ENCODE assay signal across 12 cellular contexts in the genomic region with DNA sequence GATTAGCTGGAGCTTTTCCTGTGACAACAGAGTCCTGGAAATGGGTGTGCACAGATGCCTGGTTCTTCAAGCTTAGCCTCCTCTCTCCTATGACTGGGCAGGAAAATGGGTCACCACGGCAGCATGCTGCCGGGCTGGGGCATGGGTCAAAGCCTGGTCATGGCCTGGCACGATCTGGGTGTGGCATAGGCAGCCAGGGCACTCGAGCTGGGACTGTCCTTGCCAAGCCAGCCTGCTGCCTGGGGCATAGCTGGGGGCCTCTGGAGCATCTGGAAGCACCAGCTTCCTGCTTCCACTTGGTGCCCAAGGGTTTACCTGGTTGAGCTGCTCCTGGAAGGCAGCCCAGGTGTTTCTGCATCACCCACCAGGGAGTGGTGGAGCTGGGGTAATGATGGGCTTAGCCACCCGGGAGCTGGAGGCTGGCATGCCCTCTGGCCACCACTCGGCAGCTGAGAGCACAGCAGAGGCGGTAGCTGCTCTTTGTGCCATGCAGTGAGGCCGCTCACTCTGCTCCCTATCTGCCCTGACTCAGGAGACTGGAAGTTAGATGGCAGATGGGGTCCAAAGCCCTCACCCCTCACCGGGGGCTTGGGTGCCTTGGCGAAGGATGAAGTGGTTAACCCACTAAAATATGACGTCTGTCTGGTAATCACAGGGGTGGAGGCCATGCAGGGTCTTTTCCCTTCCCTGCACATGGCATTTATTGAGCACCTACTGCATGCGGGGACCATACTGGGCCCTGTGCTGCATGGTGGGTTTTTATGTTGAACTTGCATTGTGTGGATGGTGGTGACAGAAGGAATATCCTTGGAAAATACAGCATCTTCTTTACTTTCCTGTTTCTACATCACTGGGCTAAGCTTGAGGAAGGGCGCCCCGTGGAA. TPM values are rescaled to one million over a fixed set of nuclear protein-coding genes. Genes with fewer than 3 reads are reported as not detected.
A peak's percentile ranks its signal among the peaks of the same experiment; 100 is the strongest.
DNase-seq lines count a peak whose midpoint lies in the region; ATAC-seq and TF ChIP-seq lines count a peak whose summit lies in the region.
"Had no signal": no experiment of that assay in that cellular context is flagged by ENCODE, and none has a peak within 500 bp of the region (broad histone marks: within the 10 kb centered on the region; RNA-seq: fewer than 3 reads in every experiment).

No MANE protein-coding gene starts in this region.

- no peaks in the 10 kb centered on the region for H3K27me3 Mint-ChIP-seq in activated T-cell treated with anti-CD3 and anti-CD28 coated beads, Interleukin-2, amount 50 U/mL, for 24 hours

- DNase-seq in activated T-cell treated with anti-CD3 and anti-CD28 coated beads, Interleukin-2, amount 50 U/mL, for 24 hours = no peak
- DNase-seq in activated T-cell treated with anti-CD3 and anti-CD28 coated beads for 4 hours (no peak), RKO (ENCODE audit: low spot score) (peak; percentile 18), epithelial cell of proximal tubule (ENCODE audit: low read depth) (no peak), NCI-H146 treated with DMSO at 0.1 percent for 48 hours (lab: John Stamatoyannopoulos, UW; ENCODE audit: unreplicated experiment) (no peak), hypothalamus (lab: John Stamatoyannopoulos, UW) (no peak), gastrocnemius medialis (no peak)
- DNase-seq in stimulated activated effector memory CD8-positive, alpha-beta T cell treated with anti-CD3 and anti-CD28 coated beads, Interleukin-12 subunit alpha, Interleukin-12 subunit beta, amount 100 ng/mL, for 72 hours (ENCODE audit: low spot score in 2 of 2) = no peak
- DNase-seq: BE2C, NCI-H510A treated with DMSO at 0.1 percent for 48 hours had no signal

- H3K9me3 Mint-ChIP-seq in activated T-cell treated with anti-CD3 and anti-CD28 coated beads, Interleukin-2, amount 50 U/mL, for 24 hours = no peaks in the 10 kb centered on the region
- no peaks in the 10 kb centered on the region for H3K9me3 Mint-ChIP-seq in stimulated activated effector memory CD8-positive, alpha-beta T cell treated with anti-CD3 and anti-CD28 coated beads, Interleukin-12 subunit alpha, Interleukin-12 subunit beta, amount 100 ng/mL, for 72 hours

- H3K9me3 ChIP-seq in gastrocnemius medialis = no peaks in the 10 kb centered on the region
- H3K9me3 ChIP-seq: BE2C had no signal

- in situ Hi-C loops in gastrocnemius medialis (cut with MboI; ENCODE audit: low sequenced_read_pairs in 4 of 4) = no loop called here

- H3K27ac ChIP-seq in gastrocnemius medialis = no peak overlapping the region

- intact Hi-C loops in gastrocnemius medialis (cut with DNase I; ENCODE audit: low total_unique reads) = no loop called here

- H3K4me3 ChIP-seq in epithelial cell of proximal tubule (ENCODE audit: low read depth, low read length) (peak overlapping the region; percentile 66), gastrocnemius medialis (no peak overlapping the region)
- H3K4me3 ChIP-seq: K562 had no signal

- H3K4me1 Mint-ChIP-seq in activated T-cell treated with anti-CD3 and anti-CD28 coated beads, Interleukin-2, amount 50 U/mL, for 24 hours (ENCODE audit: low read depth) = peaks cover 34% of the 10 kb centered on the region
- H3K4me1 Mint-ChIP-seq in stimulated activated effector memory CD8-positive, alpha-beta T cell treated with anti-CD3 and anti-CD28 coated beads, Interleukin-12 subunit alpha, Interleukin-12 subunit beta, amount 100 ng/mL, for 72 hours = peaks cover 29% of the 10 kb centered on the region

- no peak for TF ChIP-seq POLR2A in gastrocnemius medialis (IDR thresholded peaks at IDR 0.05)

- H3K4me3 Mint-ChIP-seq in activated T-cell treated with anti-CD3 and anti-CD28 coated beads, Interleukin-2, amount 50 U/mL, for 24 hours = peak overlapping the region; percentile 45
- peak overlapping the region; percentile 61 for H3K4me3 Mint-ChIP-seq in stimulated activated effector memory CD8-positive, alpha-beta T cell treated with anti-CD3 and anti-CD28 coated beads, Interleukin-12 subunit alpha, Interleukin-12 subunit beta, amount 100 ng/mL, for 72 hours

- no peak for TF ChIP-seq CTCF in epithelial cell of proximal tubule (conservative IDR thresholded peaks at IDR 0.05; ENCODE audit: low read depth, low read length)
- TF ChIP-seq CTCF in gastrocnemius medialis (IDR thresholded peaks at IDR 0.05 in 4 of 5, conservative IDR thresholded peaks at IDR 0.05 in 1 of 5) = no peak

- H3K27me3 ChIP-seq in gastrocnemius medialis = no peaks in the 10 kb centered on the region
- H3K27me3 ChIP-seq: BE2C had no signal

- peaks cover 0 to 6% of the 10 kb centered on the region in 2 donors for H3K4me1 ChIP-seq in gastrocnemius medialis
- H3K4me1 ChIP-seq: BE2C had no signal

- no peaks in the 10 kb centered on the region for H3K36me3 ChIP-seq in gastrocnemius medialis
- H3K36me3 ChIP-seq: BE2C had no signal

- H3K27ac Mint-ChIP-seq in activated T-cell treated with anti-CD3 and anti-CD28 coated beads, Interleukin-2, amount 50 U/mL, for 24 hours = peak overlapping the region; percentile 7
- H3K27ac Mint-ChIP-seq in stimulated activated effector memory CD8-positive, alpha-beta T cell treated with anti-CD3 and anti-CD28 coated beads, Interleukin-12 subunit alpha, Interleukin-12 subunit beta, amount 100 ng/mL, for 72 hours = peak overlapping the region; percentile 70

- no peak for ATAC-seq in stimulated activated effector memory CD8-positive, alpha-beta T cell treated with anti-CD3 and anti-CD28 coated beads, Interleukin-12 subunit alpha, Interleukin-12 subunit beta, amount 100 ng/mL, for 72 hours
- no peak for ATAC-seq in gastrocnemius medialis
- ATAC-seq: K562 had no signal

- no peaks in the 10 kb centered on the region for H3K36me3 Mint-ChIP-seq in activated T-cell treated with anti-CD3 and anti-CD28 coated beads, Interleukin-2, amount 50 U/mL, for 24 hours (ENCODE audit: low read depth)
- no peaks in the 10 kb centered on the region for H3K36me3 Mint-ChIP-seq in stimulated activated effector memory CD8-positive, alpha-beta T cell treated with anti-CD3 and anti-CD28 coated beads, Interleukin-12 subunit alpha, Interleukin-12 subunit beta, amount 100 ng/mL, for 72 hours

RNA-seq across cellular contexts. Expression of gene OTUB2, which starts 1.7 kb away (rescaled TPM):
- total RNA-seq in epithelial cell of proximal tubule (5.6 and 15.0 TPM in 2 replicates), gastrocnemius medialis (under 1 TPM in 1 of 4 donors, not detected in 3; 0.11 TPM)

RNA-seq across cellular contexts. Expression of gene CCDC197, which starts 30.7 kb away (rescaled TPM):
- not detected in 2 replicates for total RNA-seq in epithelial cell of proximal tubule
- total RNA-seq in gastrocnemius medialis = under 1 TPM in 2 of 4 donors, not detected in 2; 0.56 to 0.61 TPM
- total RNA-seq: K562, kidney epithelial cell had no signal

RNA-seq across cellular contexts. Expression of gene ASB2, which starts 51.4 kb away (rescaled TPM):
- total RNA-seq in epithelial cell of proximal tubule (0.46 and 1.4 TPM in 2 replicates), gastrocnemius medialis (100 to 1,000 TPM; 335 to 819 (median 539) TPM)
- total RNA-seq: K562 had no signal

RNA-seq across cellular contexts. Expression of gene DDX24, which starts 53.2 kb away (rescaled TPM):
- 121 and 150 TPM in 2 replicates for total RNA-seq in epithelial cell of proximal tubule
- total RNA-seq in gastrocnemius medialis = 100 to 1,000 TPM; 106 to 200 (median 128) TPM

RNA-seq across cellular contexts. Expression of gene IFI27L1, which starts 53.3 kb away (rescaled TPM):
- total RNA-seq in epithelial cell of proximal tubule (15.2 and 40.2 TPM in 2 replicates), gastrocnemius medialis (10 to 100 TPM in 1 of 4 donors, 1 to 10 TPM in 3; 7.1 to 10.3 (median 8.3) TPM)

Comparison
In these comparisons a context has a peak if more than half of its experiments do, and no peak if none do; other contexts are left out.
1. RNA of gene ASB2, which starts 51.4 kb away (total RNA-seq): 335 to 819 TPM in gastrocnemius medialis; 0.46 to 1.4 TPM in epithelial cell of proximal tubule; every median in the first group is over 100 times any median in the second.